20 cellular contexts compared by ENCODE assay signal in genomic region chr21:17746920-17747319, GRCh38.
A peak's percentile ranks its signal among the peaks of the same experiment; 100 is the strongest.
DNase-seq lines count a peak whose midpoint lies in the region; ATAC-seq, FAIRE-seq and TF ChIP-seq lines count a peak whose summit lies in the region.
"Had no signal": no experiment of that assay in that cellular context is flagged by ENCODE, and none has a peak within 500 bp of the region (broad histone marks: within the 10 kb centered on the region; RNA-seq: fewer than 3 reads in every experiment).

No MANE protein-coding gene starts in this region.

- no peak overlapping the region for H2AFZ ChIP-seq in GM12878 (ENCODE audit: control insufficient read depth, low read depth, low read length)

- peaks cover 18% of the 10 kb centered on the region for H3K4me1 Mint-ChIP-seq in activated T-cell treated with anti-CD3 and anti-CD28 coated beads, Interleukin-2, amount 50 U/mL, for 24 hours (ENCODE audit: low read depth)
- peaks cover 6% of the 10 kb centered on the region for H3K4me1 Mint-ChIP-seq in activated naive CD8-positive, alpha-beta T cell treated with anti-CD3 and anti-CD28 coated beads, Interleukin-2, amount 50 U/mL, for 24 hours
- H3K4me1 Mint-ChIP-seq in activated naive CD8-positive, alpha-beta T cell treated with anti-CD3 and anti-CD28 coated beads for 36 hours, result peaks cover 11% of the 10 kb centered on the region
- H3K4me1 Mint-ChIP-seq in stimulated activated naive CD8-positive, alpha-beta T cell treated with anti-CD3 and anti-CD28 coated beads, Interleukin-15, amount 100 ng/mL, for 72 hours, result peaks cover 16% of the 10 kb centered on the region
- H3K4me1 Mint-ChIP-seq in endothelial cell (ENCODE audit: unreplicated experiment), result peaks cover under 1% of the 10 kb centered on the region
- H3K4me1 Mint-ChIP-seq: H9 had no signal

- no peaks in the 10 kb centered on the region for H3K27me3 ChIP-seq in GM12878 (replicated peaks in 1 of 2; ENCODE audit: control insufficient read depth in 2 of 2, insufficient read depth in 2 of 2, low read length in 1 of 2)
- H3K27me3 ChIP-seq: BE2C had no signal

- no peak overlapping the region for H3K4me2 ChIP-seq in GM12878 (ENCODE audit: control insufficient read depth, insufficient read depth)

- 2% methylated on average over 2 of the region's 2 CpGs for WGBS in GM12878 (ENCODE audit: insufficient coverage, insufficient replicate concordance, low lambda C conversion rate, missing lambda C conversion rate)

- H3K4me3 ChIP-seq in GM12878, result no peak overlapping the region

- peaks cover 8% of the 10 kb centered on the region for H3K9me3 Mint-ChIP-seq in activated T-cell treated with anti-CD3 and anti-CD28 coated beads, Interleukin-2, amount 50 U/mL, for 24 hours
- H3K9me3 Mint-ChIP-seq in activated naive CD8-positive, alpha-beta T cell treated with anti-CD3 and anti-CD28 coated beads, Interleukin-2, amount 50 U/mL, for 24 hours, result peaks cover 3% of the 10 kb centered on the region
- peaks cover 18% of the 10 kb centered on the region for H3K9me3 Mint-ChIP-seq in activated naive CD8-positive, alpha-beta T cell treated with anti-CD3 and anti-CD28 coated beads for 36 hours
- H3K9me3 Mint-ChIP-seq in stimulated activated naive CD8-positive, alpha-beta T cell treated with anti-CD3 and anti-CD28 coated beads, Interleukin-15, amount 100 ng/mL, for 72 hours, result peaks cover 8 to 9% of the 10 kb centered on the region in 2 donors
- H3K9me3 Mint-ChIP-seq in endothelial cell (ENCODE audit: unreplicated experiment), result no peaks in the 10 kb centered on the region

- H3K36me3 ChIP-seq in GM12878 (ENCODE audit: control insufficient read depth in 2 of 2, insufficient read depth in 2 of 2, low read length in 1 of 2), result no peaks in the 10 kb centered on the region
- H3K36me3 ChIP-seq: BE2C had no signal

- FAIRE-seq in GM12878 (lab: Jason Lieb, UNC), result no peak
- FAIRE-seq: A204.1, HTR-8/SVneo had no signal

- peak overlapping the region; percentile 52 for H3K27ac Mint-ChIP-seq in activated T-cell treated with anti-CD3 and anti-CD28 coated beads, Interleukin-2, amount 50 U/mL, for 24 hours
- H3K27ac Mint-ChIP-seq in activated naive CD8-positive, alpha-beta T cell treated with anti-CD3 and anti-CD28 coated beads, Interleukin-2, amount 50 U/mL, for 24 hours, result no peak overlapping the region
- no peak overlapping the region for H3K27ac Mint-ChIP-seq in activated naive CD8-positive, alpha-beta T cell treated with anti-CD3 and anti-CD28 coated beads for 36 hours
- no peak overlapping the region for H3K27ac Mint-ChIP-seq in stimulated activated naive CD8-positive, alpha-beta T cell treated with anti-CD3 and anti-CD28 coated beads, Interleukin-15, amount 100 ng/mL, for 72 hours
- no peak overlapping the region for H3K27ac Mint-ChIP-seq in endothelial cell (ENCODE audit: unreplicated experiment)
- H3K27ac Mint-ChIP-seq: H9 had no signal

- H3K9ac ChIP-seq in GM12878 (ENCODE audit: control insufficient read depth, insufficient read depth, low read length), result no peak overlapping the region

- H4K20me1 ChIP-seq in GM12878 (ENCODE audit: control insufficient read depth, insufficient read depth), result no peaks in the 10 kb centered on the region

- TF ChIP-seq CTCF in GM12878 (IDR thresholded peaks at IDR 0.05 in 2 of 3, conservative IDR thresholded peaks at IDR 0.05 in 1 of 3; ENCODE audit: control insufficient read depth in 2 of 3, extremely low read depth in 1 of 3, insufficient read depth in 1 of 3, low read depth in 3 of 3, low read length in 3 of 3), result no peak
- TF ChIP-seq CTCF in endothelial cell (IDR thresholded peaks at IDR 0.05; ENCODE audit: unreplicated experiment), result no peak

- no peaks in the 10 kb centered on the region for H3K79me2 ChIP-seq in GM12878 (ENCODE audit: control insufficient read depth, insufficient read depth, low read length)

- RAD21 ChIA-PET in GM12878 (lab: Charles Lee; ENCODE audit: unreplicated experiment), result no interaction called here

- POLR2A ChIA-PET in GM12878 (lab: Charles Lee), result no interaction called here

- H3K36me3 Mint-ChIP-seq in activated T-cell treated with anti-CD3 and anti-CD28 coated beads, Interleukin-2, amount 50 U/mL, for 24 hours (ENCODE audit: low read depth), result peaks cover 2% of the 10 kb centered on the region
- no peaks in the 10 kb centered on the region for H3K36me3 Mint-ChIP-seq in activated naive CD8-positive, alpha-beta T cell treated with anti-CD3 and anti-CD28 coated beads, Interleukin-2, amount 50 U/mL, for 24 hours (ENCODE audit: low read depth)
- peaks cover 4% of the 10 kb centered on the region for H3K36me3 Mint-ChIP-seq in activated naive CD8-positive, alpha-beta T cell treated with anti-CD3 and anti-CD28 coated beads for 36 hours
- H3K36me3 Mint-ChIP-seq in endothelial cell (ENCODE audit: low read depth, unreplicated experiment), result no peaks in the 10 kb centered on the region
- H3K36me3 Mint-ChIP-seq: CD4-positive, CD25-positive, alpha-beta regulatory T cell had no signal

- no peak for DNase-seq in activated T-cell treated with anti-CD3 and anti-CD28 coated beads, Interleukin-2, amount 50 U/mL, for 24 hours
- no peak for DNase-seq in activated T-cell treated with anti-CD3 and anti-CD28 coated beads, Interleukin-2, amount 50 U/mL, for 1 hour
- no peak for DNase-seq in activated naive CD8-positive, alpha-beta T cell treated with anti-CD3 and anti-CD28 coated beads, Interleukin-2, amount 50 U/mL, for 24 hours
- DNase-seq in activated naive CD8-positive, alpha-beta T cell treated with anti-CD3 and anti-CD28 coated beads for 36 hours, result no peak
- DNase-seq in GM12878 (ENCODE audit: low read depth, low spot score) (no peak), endothelial cell (ENCODE audit: low spot score) (no peak), DMS 273 treated with DMSO at 0.1 percent for 48 hours (lab: John Stamatoyannopoulos, UW) (no peak)
- no peak for DNase-seq in stimulated activated naive CD8-positive, alpha-beta T cell treated with anti-CD3 and anti-CD28 coated beads, Interleukin-15, amount 100 ng/mL, for 72 hours
- DNase-seq: ACHN; BE2C; C1 segment of cervical spinal cord; CD4-positive, CD25-positive, alpha-beta regulatory T cell; CD8-positive, alpha-beta memory T cell; COR-L47; GDM1; GOT3; H9; IMR-90 had no signal

- no peaks in the 10 kb centered on the region for H3K27me3 Mint-ChIP-seq in activated T-cell treated with anti-CD3 and anti-CD28 coated beads, Interleukin-2, amount 50 U/mL, for 24 hours
- no peaks in the 10 kb centered on the region for H3K27me3 Mint-ChIP-seq in activated naive CD8-positive, alpha-beta T cell treated with anti-CD3 and anti-CD28 coated beads, Interleukin-2, amount 50 U/mL, for 24 hours
- H3K27me3 Mint-ChIP-seq in activated naive CD8-positive, alpha-beta T cell treated with anti-CD3 and anti-CD28 coated beads for 36 hours, result no peaks in the 10 kb centered on the region
- no peaks in the 10 kb centered on the region for H3K27me3 Mint-ChIP-seq in stimulated activated naive CD8-positive, alpha-beta T cell treated with anti-CD3 and anti-CD28 coated beads, Interleukin-15, amount 100 ng/mL, for 72 hours
- H3K27me3 Mint-ChIP-seq in endothelial cell (ENCODE audit: unreplicated experiment), result peaks cover 2% of the 10 kb centered on the region
- H3K27me3 Mint-ChIP-seq: CD4-positive, CD25-positive, alpha-beta regulatory T cell; CD8-positive, alpha-beta memory T cell had no signal

- BruUV-seq in GM12878 (replicated peaks; lab: Mats Ljungman, UMichigan), result no TSS peak

- H3K4me1 ChIP-seq in GM12878 (ENCODE audit: control insufficient read depth, insufficient read depth, low read length), result peaks cover 4% of the 10 kb centered on the region; the same call in 1 of the 2 replicates
- H3K4me1 ChIP-seq: BE2C had no signal

- TF ChIP-seq RAD21 in GM12878 (IDR thresholded peaks at IDR 0.05; ENCODE audit: insufficient read depth, low read depth, low read length), result no peak

- CTCF ChIA-PET in GM12878 (lab: Yijun Ruan, JAX), result interaction anchor here (1.0 to 1.5 kb wide), 3 partner anchors 9 to 28 kb away, joined by 3 to 4 read pairs (median 3); no protein-coding TSS in a partner anchor

- in situ Hi-C loops in GM12878 (cut with MboI), result no loop called here

- intact Hi-C loops in GM12878 (cut with micrococcal nuclease; ENCODE audit: unreplicated experiment), result no loop called here

- H3K9me3 ChIP-seq in GM12878 (replicated peaks; ENCODE audit: control insufficient read depth, insufficient read depth, low read length), result no peaks in the 10 kb centered on the region; the same call in 2 of the 3 replicates
- H3K9me3 ChIP-seq: BE2C had no signal

- peak; percentile 43 for ATAC-seq in activated naive CD8-positive, alpha-beta T cell treated with anti-CD3 and anti-CD28 coated beads, Interleukin-2, amount 50 U/mL, for 24 hours
- ATAC-seq in GM12878, result peak; percentile 34; the same call in 2 of the 3 replicates
- ATAC-seq in stimulated activated naive CD8-positive, alpha-beta T cell treated with anti-CD3 and anti-CD28 coated beads, Interleukin-15, amount 100 ng/mL, for 72 hours, result peak; percentile 73

- TF ChIP-seq EP300 in GM12878 (IDR thresholded peaks at IDR 0.05; ENCODE audit: borderline replicate concordance in 1 of 2, control insufficient read depth in 1 of 2, low read depth in 2 of 2, low read length in 2 of 2), result no peak

- H3K27ac ChIP-seq in GM12878 (ENCODE audit: control insufficient read depth, insufficient read depth), result no peak overlapping the region

- H3K4me3 Mint-ChIP-seq in activated T-cell treated with anti-CD3 and anti-CD28 coated beads, Interleukin-2, amount 50 U/mL, for 24 hours, result no peak overlapping the region
- H3K4me3 Mint-ChIP-seq in activated naive CD8-positive, alpha-beta T cell treated with anti-CD3 and anti-CD28 coated beads, Interleukin-2, amount 50 U/mL, for 24 hours, result no peak overlapping the region
- H3K4me3 Mint-ChIP-seq in activated naive CD8-positive, alpha-beta T cell treated with anti-CD3 and anti-CD28 coated beads for 36 hours, result no peak overlapping the region
- no peak overlapping the region for H3K4me3 Mint-ChIP-seq in stimulated activated naive CD8-positive, alpha-beta T cell treated with anti-CD3 and anti-CD28 coated beads, Interleukin-15, amount 100 ng/mL, for 72 hours
- no peak overlapping the region for H3K4me3 Mint-ChIP-seq in endothelial cell (ENCODE audit: unreplicated experiment)
- H3K4me3 Mint-ChIP-seq: CD4-positive, CD25-positive, alpha-beta regulatory T cell; CD8-positive, alpha-beta memory T cell; H9 had no signal

- SMC1A ChIA-PET in GM12878 (lab: Charles Lee; ENCODE audit: uncharacterized antibody, unreplicated experiment), result interaction anchor here (1.1 to 1.4 kb wide), 4 partner anchors 15 to 123 kb away, joined by 3 read pairs; no protein-coding TSS in a partner anchor

- TF ChIP-seq POLR2A in GM12878 (IDR thresholded peaks at IDR 0.05; ENCODE audit: low read depth, low read length), result no peak

TF ChIP-seq in GM12878, 131 proteins besides CTCF, POLR2A, EP300 and RAD21 (continues in another document):
- TF ChIP-seq HDAC2 (IDR thresholded peaks at IDR 0.05), result no peak
